In the genomic region with DNA sequence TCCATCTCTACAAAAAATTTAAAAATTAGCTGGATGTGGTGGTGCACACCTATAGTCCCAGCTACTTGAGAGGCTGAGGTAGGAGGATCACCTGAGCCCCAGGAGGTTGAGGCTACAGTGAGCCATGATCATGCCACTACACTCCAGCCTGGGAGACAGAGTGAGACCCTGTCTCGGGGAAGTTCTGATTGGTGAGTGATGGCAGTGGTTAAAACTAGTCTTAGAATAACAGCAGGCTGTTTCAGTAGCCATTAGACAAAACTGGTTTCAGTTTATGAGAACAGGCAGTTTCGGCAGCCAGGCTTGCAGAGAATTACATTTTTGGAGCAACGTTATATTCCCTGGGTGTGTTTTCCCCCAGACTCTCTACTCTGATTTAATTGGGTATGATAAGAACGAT, we compare ENCODE assay signal across 8 cellular contexts. TPM values are rescaled to one million over a fixed set of nuclear protein-coding genes. Genes with fewer than 3 reads are reported as not detected.
A peak's percentile ranks its signal among the peaks of the same experiment; 100 is the strongest.
DNase-seq lines count a peak whose midpoint lies in the region; ATAC-seq, FAIRE-seq and TF ChIP-seq lines count a peak whose summit lies in the region.
"Not testable (repeated sequence)": the region's sequence is repeated elsewhere in the genome, so short reads cannot be mapped to it uniquely, and the experiment has no call there.
"Had no signal": no experiment of that assay in that cellular context is flagged by ENCODE, and none has a peak within 500 bp of the region (broad histone marks: within the 10 kb centered on the region; RNA-seq: fewer than 3 reads in every experiment).

No MANE protein-coding gene starts in this region.

- DNase-seq in A673 (ENCODE audit: low spot score); GM18507 (ENCODE audit: extremely low spot score, insufficient read length, low read depth); Karpas-422; HepG2 (ENCODE audit: low spot score): not testable (repeated sequence)
- DNase-seq in OCI-M1 (lab: John Stamatoyannopoulos, UW), result peak; percentile 54

- peak overlapping the region; percentile 60 for H3K27ac Mint-ChIP-seq in dendritic cell treated with granulocyte-macrophage colony-stimulating factor and Interleukin-4, amounts not matched to agents 40 ng/mL and 50 ng/mL, for 4 days

- intact Hi-C loops in A673 (cut with micrococcal nuclease; ENCODE audit: unreplicated experiment), result loop anchor here (5.0 kb wide), 1 partner anchor 911 kb away; no protein-coding TSS in a partner anchor
- intact Hi-C loops in dendritic cell treated with granulocyte-macrophage colony-stimulating factor and Interleukin-4, amounts not matched to agents 40 ng/mL and 50 ng/mL, for 4 days (cut with micrococcal nuclease); HepG2 (cut with micrococcal nuclease; ENCODE audit: unreplicated experiment): not testable (repeated sequence)

- H4K20me1 ChIP-seq in Karpas-422 (ENCODE audit: insufficient read depth, low read depth, low read length); HepG2 (ENCODE audit: insufficient read depth, low read length): not testable (repeated sequence)

- H3K9me3 ChIP-seq in A673 (ENCODE audit: low read depth, low read length, poor library complexity, severe bottlenecking); Karpas-422 (ENCODE audit: low read length); HepG2 (ENCODE audit: low read length): not testable (repeated sequence)

- not testable (repeated sequence) for H3K27ac ChIP-seq in A673 (ENCODE audit: low read depth, low read length, poor library complexity, severe bottlenecking); Karpas-422 (ENCODE audit: low read length); HepG2 (ENCODE audit: extremely low read length, insufficient read depth, low read length)

- not testable (repeated sequence) for H3K36me3 Mint-ChIP-seq in dendritic cell treated with granulocyte-macrophage colony-stimulating factor and Interleukin-4, amounts not matched to agents 40 ng/mL and 50 ng/mL, for 4 days (ENCODE audit: low read depth)

- TF ChIP-seq EP300 in HepG2 (IDR thresholded peaks at IDR 0.05; ENCODE audit: low read depth in 2 of 2, low read length in 2 of 2); HepG2 (CRISPR knock-in tag; IDR thresholded peaks at IDR 0.05; ENCODE audit: borderline replicate concordance): not testable (repeated sequence)

- not testable (repeated sequence) for H2AFZ ChIP-seq in Karpas-422 (ENCODE audit: low read length); HepG2 (ENCODE audit: low read length)

- peak overlapping the region; percentile 12 for H3K4me2 ChIP-seq in Karpas-422 (ENCODE audit: low read depth, low read length, poor library complexity, severe bottlenecking)
- peak overlapping the region; percentile 20; the same call in 1 of the 2 replicates for H3K4me2 ChIP-seq in HepG2 (ENCODE audit: low read depth, low read length)

- H3K4me3 ChIP-seq in A673 (ENCODE audit: low read depth, low read length, poor library complexity, severe bottlenecking), result peak overlapping the region; percentile 10
- H3K4me3 ChIP-seq in Karpas-422 (ENCODE audit: low read length); HepG2 (replicated peaks in 1 of 3; ENCODE audit: insufficient read depth in 1 of 3, low read depth in 2 of 3, low read length in 3 of 3): not testable (repeated sequence)

- in situ Hi-C loops in HepG2 (cut with HindIII; ENCODE audit: extremely low pct_ligation_motif_present, low pct_unique_long_range_greater_than_20kb), result loop anchor here (10.0 kb wide), 1 partner anchor 509 kb away; no protein-coding TSS in a partner anchor

- H3K4me3 Mint-ChIP-seq in dendritic cell treated with granulocyte-macrophage colony-stimulating factor and Interleukin-4, amounts not matched to agents 40 ng/mL and 50 ng/mL, for 4 days, result not testable (repeated sequence)

- H3K9me2 ChIP-seq in Karpas-422 (replicated peaks; ENCODE audit: insufficient read depth, low read length), result not testable (repeated sequence)

- not testable (repeated sequence) for H3K79me2 ChIP-seq in Karpas-422 (ENCODE audit: low read length); HepG2 (ENCODE audit: insufficient read depth, low read length)

- not testable (repeated sequence) for TF ChIP-seq POLR2A in HepG2 (IDR thresholded peaks at IDR 0.05; ENCODE audit: insufficient read depth in 1 of 2, low read depth in 2 of 2, low read length in 2 of 2)

- peak; percentile 55 for ATAC-seq in GM21717 (IDR thresholded peaks at IDR 0.05; ENCODE audit: unreplicated experiment)
- not testable (repeated sequence) for ATAC-seq in HepG2

- not testable (repeated sequence) for H3K36me3 ChIP-seq in A673 (ENCODE audit: insufficient read depth, low read length, poor library complexity, severe bottlenecking); Karpas-422 (ENCODE audit: insufficient read depth, low read length); HepG2 (replicated peaks in 1 of 2; ENCODE audit: control insufficient read depth in 1 of 2, insufficient read depth in 2 of 2, low read length in 2 of 2)

- H3K4me1 ChIP-seq in A673 (ENCODE audit: insufficient read depth, low read length, poor library complexity, severe bottlenecking); Karpas-422 (ENCODE audit: low read length): not testable (repeated sequence)
- peaks cover 10% of the 10 kb centered on the region; the same call in 1 of the 2 replicates for H3K4me1 ChIP-seq in HepG2 (ENCODE audit: insufficient read depth, low read length)

- CTCF ChIA-PET in A673 (lab: Charles Lee); HepG2 (lab: Yijun Ruan, JAX; ENCODE audit: low intra/inter-chr PET ratio, low total read pairs): not testable (repeated sequence)

- not testable (repeated sequence) for TF ChIP-seq CTCF in A673 (conservative IDR thresholded peaks at IDR 0.05; ENCODE audit: low read depth, low read length); HepG2 (CRISPR knock-in tag; IDR thresholded peaks at IDR 0.05)

- POLR2A ChIA-PET in A673 (lab: Charles Lee; ENCODE audit: low non-redundant PET); HepG2 (lab: Yijun Ruan, JAX): not testable (repeated sequence)

- not testable (repeated sequence) for TF ChIP-seq RAD21 in HepG2 (CRISPR knock-in tag; IDR thresholded peaks at IDR 0.05)

- BruUV-seq in A673 (replicated peaks; lab: Mats Ljungman, UMichigan); HepG2 (replicated peaks; lab: Mats Ljungman, UMichigan): not testable (repeated sequence)

- H3K4me1 Mint-ChIP-seq in dendritic cell treated with granulocyte-macrophage colony-stimulating factor and Interleukin-4, amounts not matched to agents 40 ng/mL and 50 ng/mL, for 4 days (ENCODE audit: low read depth), result peaks cover 50% of the 10 kb centered on the region

- not testable (repeated sequence) for H3K27me3 ChIP-seq in A673 (replicated peaks; ENCODE audit: insufficient read depth, low read depth, low read length, poor library complexity); Karpas-422 (ENCODE audit: low read length); HepG2 (ENCODE audit: control insufficient read depth in 1 of 2, insufficient read depth in 2 of 2, low read length in 2 of 2)

- peak; percentile 52 for FAIRE-seq in GM18507 (lab: Jason Lieb, UNC)
- FAIRE-seq in HepG2 (lab: Jason Lieb, UNC), result not testable (repeated sequence)

- H3K9me3 Mint-ChIP-seq in dendritic cell treated with granulocyte-macrophage colony-stimulating factor and Interleukin-4, amounts not matched to agents 40 ng/mL and 50 ng/mL, for 4 days, result not testable (repeated sequence)

- H3K27me3 Mint-ChIP-seq in dendritic cell treated with granulocyte-macrophage colony-stimulating factor and Interleukin-4, amounts not matched to agents 40 ng/mL and 50 ng/mL, for 4 days, result not testable (repeated sequence)

- WGBS in HepG2 (ENCODE audit: low lambda C conversion rate), result 19% methylated on average over 4 of the region's 4 CpGs

- H3K9ac ChIP-seq in Karpas-422 (ENCODE audit: low read length); HepG2 (ENCODE audit: insufficient read depth, low read depth, low read length): not testable (repeated sequence)

RNA-seq across cellular contexts. Expression of gene ESYT3, which starts 18.2 kb away (rescaled TPM):
- total RNA-seq in A673 (2021) (0.15 and 0.31 TPM in 2 replicates), HepG2 (2016; rRNA removed; fragmentation: Illumina TruSeq; extraction: Trizol) (0.79 and 4.1 TPM in 2 replicates)
- not detected in 2 replicates for total RNA-seq in Karpas-422 (2014; rRNA removed; shearing (Covaris generic); ENCODE audit: low replicate concordance)
- total RNA-seq in HepG2 (2016; cell fraction: cytosol; rRNA removed; fragmentation: Illumina TruSeq; extraction: Trizol; ENCODE audit: low read depth), result 0.88 and 0.91 TPM in 2 replicates
- 0.65 and 3.4 TPM in 2 replicates for total RNA-seq in HepG2 (2016; cell fraction: insoluble cytoplasmic fraction; rRNA removed; fragmentation: Illumina TruSeq; extraction: Trizol)
- 0.71 and 0.86 TPM in 2 replicates for total RNA-seq in HepG2 (2016; cell fraction: membrane; rRNA removed; fragmentation: Illumina TruSeq; extraction: Trizol)
- total RNA-seq in HepG2 (2016; cell fraction: nucleus; rRNA removed; fragmentation: Illumina TruSeq; extraction: Trizol), result 9.2 TPM in 2 replicates
- 1.5 and 1.6 TPM in 2 replicates for polyA plus RNA-seq in HepG2 (2011; rRNA removed)
- 0.51 and 0.70 TPM in 2 replicates for polyA plus RNA-seq in HepG2 (2011; cell fraction: cytosol; rRNA removed)
- 8.2 and 9.2 TPM in 2 replicates for polyA plus RNA-seq in HepG2 (2011; cell fraction: nucleus; rRNA removed)
- polyA plus RNA-seq in HepG2 (2012), result 0.83 and 1.4 TPM in 2 replicates
- 0.17 and 0.22 TPM in 2 replicates for polyA plus RNA-seq in HepG2 (2016; cell fraction: cytosol; fragmentation: Illumina TruSeq; extraction: Trizol; ENCODE audit: low read depth)
- 0.66 and 1.0 TPM in 2 replicates for polyA plus RNA-seq in HepG2 (2016; cell fraction: insoluble cytoplasmic fraction; fragmentation: Illumina TruSeq; extraction: Trizol; ENCODE audit: low read depth)
- 0.15 and 0.33 TPM in 2 replicates for polyA plus RNA-seq in HepG2 (2016; cell fraction: membrane; fragmentation: Illumina TruSeq; extraction: Trizol; ENCODE audit: low read depth)
- 12.9 and 13.1 TPM in 2 replicates for polyA plus RNA-seq in HepG2 (2016; cell fraction: nucleus; fragmentation: Illumina TruSeq; extraction: Trizol; ENCODE audit: insufficient read depth, low read depth)
- polyA minus RNA-seq in HepG2 (2011; rRNA and poly(A)+ RNA removed; ENCODE audit: low replicate concordance), result 2.1 TPM in 2 replicates
- 0.35 and 1.2 TPM in 2 replicates for polyA minus RNA-seq in HepG2 (2011; cell fraction: cytosol; rRNA and poly(A)+ RNA removed)
- 9.0 and 11.3 TPM in 2 replicates for polyA minus RNA-seq in HepG2 (2011; cell fraction: nucleus; rRNA and poly(A)+ RNA removed)
- total RNA-seq: HT-29 had no signal
